In genomic region chr3:38601971-38602550, GRCh38 we compare ENCODE assay signal across 20 cellular contexts. TPM values are rescaled to one million over a fixed set of nuclear protein-coding genes. Genes with fewer than 3 reads are reported as not detected.
A peak's percentile ranks its signal among the peaks of the same experiment; 100 is the strongest.
DNase-seq lines count a peak whose midpoint lies in the region; ATAC-seq and TF ChIP-seq lines count a peak whose summit lies in the region.
"Had no signal": no experiment of that assay in that cellular context is flagged by ENCODE, and none has a peak within 500 bp of the region (broad histone marks: within the 10 kb centered on the region; RNA-seq: fewer than 3 reads in every experiment).

No MANE protein-coding gene starts in this region.

- TF ChIP-seq EP300 in SK-N-SH (IDR thresholded peaks at IDR 0.05; ENCODE audit: borderline replicate concordance in 1 of 2, low read depth in 1 of 2, low read length in 1 of 2): peak in 1 of 2 experiments; percentile 60; a peak in 1 of 4 replicates

- no peak overlapping the region for H3K56ac ChIP-seq in mesendoderm (ENCODE audit: low read length)

- no peaks in the 10 kb centered on the region for H3K79me1 ChIP-seq in mesendoderm (ENCODE audit: low read length)

- H2BK120ac ChIP-seq in mesendoderm (ENCODE audit: low read depth, low read length): no peak overlapping the region

- H4K8ac ChIP-seq in mesendoderm (ENCODE audit: low read depth, low read length): no peak overlapping the region

- no peak overlapping the region for H3K23ac ChIP-seq in mesendoderm (ENCODE audit: low read length)

- H3F3A ChIP-seq in SK-N-SH (replicated peaks; ENCODE audit: insufficient read depth): no peaks in the 10 kb centered on the region

- no peak; the same call in 1 of the 2 replicates for TF ChIP-seq RAD21 in SK-N-SH (IDR thresholded peaks at IDR 0.05; ENCODE audit: low read length)

- no peak overlapping the region for H4K5ac ChIP-seq in mesendoderm (ENCODE audit: low read length)

- peak overlapping the region in 1 of 2 experiments; percentile 64; a peak in 2 of 4 replicates for H3K27ac ChIP-seq in SK-N-SH (ENCODE audit: low read depth in 2 of 2, low read length in 1 of 2)
- H3K27ac ChIP-seq in mesendoderm (ENCODE audit: low read depth, low read length): no peak overlapping the region
- H3K27ac ChIP-seq in upper lobe of right lung: no peak overlapping the region
- H3K27ac ChIP-seq: 22Rv1 had no signal

- no peaks in the 10 kb centered on the region for H4K20me1 ChIP-seq in SK-N-SH (ENCODE audit: insufficient read depth)

- H3K27me3 ChIP-seq in SK-N-SH (ENCODE audit: insufficient read depth) (no peaks in the 10 kb centered on the region), mesendoderm (ENCODE audit: insufficient read depth, low read length, poor library complexity) (no peaks in the 10 kb centered on the region), upper lobe of right lung (no peaks in the 10 kb centered on the region)

- H2BK5ac ChIP-seq in mesendoderm (ENCODE audit: low read length): no peak overlapping the region

- ATAC-seq in upper lobe of right lung: no peak
- ATAC-seq in GM19324 (IDR thresholded peaks at IDR 0.05; ENCODE audit: low FRiP score, unreplicated experiment): no peak
- ATAC-seq: K562, PC-3 had no signal

- H3K4me3 ChIP-seq in SK-N-SH (ENCODE audit: low read depth in 2 of 2, low read length in 1 of 2) (no peak overlapping the region), mesendoderm (ENCODE audit: low read length) (no peak overlapping the region), upper lobe of right lung (no peak overlapping the region)
- H3K4me3 ChIP-seq: K562 had no signal

- H3K79me2 ChIP-seq in SK-N-SH (ENCODE audit: insufficient read depth) (no peaks in the 10 kb centered on the region), mesendoderm (ENCODE audit: control insufficient read depth, insufficient read depth, low read length) (no peaks in the 10 kb centered on the region)

- H2AK5ac ChIP-seq in mesendoderm (ENCODE audit: low read length): no peak overlapping the region

- peaks cover 0 to 15% of the 10 kb centered on the region in 2 experiments; a peak in 1 of 4 replicates for H3K4me1 ChIP-seq in SK-N-SH (ENCODE audit: control insufficient read depth in 1 of 2, insufficient read depth in 2 of 2, low read depth in 1 of 2, low read length in 1 of 2)
- peaks cover 1% of the 10 kb centered on the region for H3K4me1 ChIP-seq in mesendoderm (ENCODE audit: control insufficient read depth, low read depth, low read length)
- H3K4me1 ChIP-seq in upper lobe of right lung: no peaks in the 10 kb centered on the region

- DNase-seq in activated effector memory CD4-positive, alpha-beta T cell treated with anti-CD3 and anti-CD28 coated beads, Interleukin-2, amount 50 U/mL, for 16 hours: peak; percentile 10
- DNase-seq in activated effector memory CD4-positive, alpha-beta T cell treated with Interleukin-2 at 50 U/mL for 16 hours: no peak
- DNase-seq in SK-N-SH (peak; percentile 75), mesendoderm (peak; percentile 66), upper lobe of right lung (peak; percentile 18), AG08395 (ENCODE audit: low spot score) (no peak)
- no peak for DNase-seq in stimulated activated naive CD4-positive, alpha-beta T cell (lab: John Stamatoyannopoulos, UW)
- DNase-seq: CD4-positive, alpha-beta T cell; GOT3; NCI-H1105; NCI-H2081; NCI-H2171 treated with DMSO at 0.1 percent for 48 hours; NCI-H446 treated with DMSO at 0.1 percent for 48 hours; NCI-H748 treated with DMSO at 0.1 percent for 48 hours; PC-3; RPMI8226; SIG-M5 had no signal

- no peak overlapping the region for H2BK15ac ChIP-seq in mesendoderm (replicated peaks; ENCODE audit: low read depth)

- intact Hi-C loops in upper lobe of right lung (cut with DNase I): no loop called here

- no peak overlapping the region for H3K4ac ChIP-seq in mesendoderm (ENCODE audit: low read depth, low read length)

- no peak overlapping the region for H3K18ac ChIP-seq in mesendoderm (ENCODE audit: low read length)

- 29% methylated on average over 1 of the region's 3 CpGs for WGBS in SK-N-SH (ENCODE audit: low lambda C conversion rate)
- WGBS in mesendoderm (ENCODE audit: extremely low coverage, insufficient coverage, low lambda C conversion rate): no CpG with 5 or more reads among the region's 3 CpGs

- POLR2A ChIA-PET in SK-N-SH (lab: Yijun Ruan, JAX): no interaction called here

- H3K36me3 ChIP-seq in SK-N-SH (replicated peaks in 1 of 2; ENCODE audit: control insufficient read depth in 1 of 2, insufficient read depth in 2 of 2, low read length in 1 of 2) (no peaks in the 10 kb centered on the region), mesendoderm (ENCODE audit: control insufficient read depth, insufficient read depth, low read length) (no peaks in the 10 kb centered on the region), upper lobe of right lung (no peaks in the 10 kb centered on the region)

- CTCF ChIA-PET in SK-N-SH (lab: Yijun Ruan, JAX): interaction anchor here (0.7 kb wide), 1 partner anchor 80 kb away, joined by 3 read pairs; no protein-coding TSS in a partner anchor

- TF ChIP-seq CTCF in SK-N-SH (IDR thresholded peaks at IDR 0.05) (no peak), upper lobe of right lung (IDR thresholded peaks at IDR 0.05) (no peak)

- H3K9ac ChIP-seq in SK-N-SH (no peak overlapping the region), mesendoderm (ENCODE audit: low read length) (no peak overlapping the region)

- no peak overlapping the region for H3K4me2 ChIP-seq in SK-N-SH
- H3K4me2 ChIP-seq in mesendoderm (ENCODE audit: low read length): no peak overlapping the region

- H3K9me3 ChIP-seq in SK-N-SH: no peaks in the 10 kb centered on the region
- no peaks in the 10 kb centered on the region for H3K9me3 ChIP-seq in upper lobe of right lung

- H2AFZ ChIP-seq in SK-N-SH (ENCODE audit: low read depth): no peak overlapping the region

- H3K9me2 ChIP-seq in SK-N-SH: no peaks in the 10 kb centered on the region

TF ChIP-seq in SK-N-SH, 30 proteins besides CTCF, POLR2A, EP300 and RAD21:
- peak; percentile 40 for TF ChIP-seq CHD2 (IDR thresholded peaks at IDR 0.05; ENCODE audit: low read length, partially characterized antibody)
- TF ChIP-seq REST (IDR thresholded peaks at IDR 0.05; ENCODE audit: low read depth, low read length): no peak
- peak; percentile 75; the same call in 1 of the 2 replicates for TF ChIP-seq RCOR1 (IDR thresholded peaks at IDR 0.05; ENCODE audit: low read length)
- TF ChIP-seq IRF3 (IDR thresholded peaks at IDR 0.05; ENCODE audit: low read depth, low read length): no peak
- TF ChIP-seq POLR2AphosphoS5 (IDR thresholded peaks at IDR 0.05; ENCODE audit: low read depth, low read length): no peak

RNA-seq across cellular contexts. Expression of gene SCN5A, which starts 47.4 kb away (rescaled TPM):
- 0.18 and 0.21 TPM in 2 replicates for polyA plus RNA-seq in SK-N-SH (2012; rRNA removed)
- 0.13 and 0.17 TPM in 2 replicates for polyA plus RNA-seq in SK-N-SH (2012; cell fraction: cytosol; rRNA removed)
- 0.42 and 0.48 TPM in 2 replicates for polyA plus RNA-seq in SK-N-SH (2012; cell fraction: nucleus; rRNA removed)
- 2.3 TPM for polyA plus RNA-seq in mesendoderm (2013, experiment 1 of 2)
- polyA plus RNA-seq in mesendoderm (2013, experiment 2 of 2): 2.5 TPM
- total RNA-seq in upper lobe of right lung: 0.58 TPM
- total RNA-seq: PC-3 had no signal

Comparison
In these comparisons a context has a peak if more than half of its experiments do, and no peak if none do; other contexts are left out.
1. DNase-seq: peak in activated effector memory CD4-positive, alpha-beta T cell treated with anti-CD3 and anti-CD28 coated beads, Interleukin-2, amount 50 U/mL, for 16 hours (single experiment), SK-N-SH (single experiment), mesendoderm (single experiment) and upper lobe of right lung (single experiment); none in activated effector memory CD4-positive, alpha-beta T cell treated with Interleukin-2 at 50 U/mL for 16 hours (single experiment), AG08395 (single experiment) and stimulated activated naive CD4-positive, alpha-beta T cell (0 of 6).